Comparison of ENCODE assay signal across 32 cellular contexts in the genomic region with DNA sequence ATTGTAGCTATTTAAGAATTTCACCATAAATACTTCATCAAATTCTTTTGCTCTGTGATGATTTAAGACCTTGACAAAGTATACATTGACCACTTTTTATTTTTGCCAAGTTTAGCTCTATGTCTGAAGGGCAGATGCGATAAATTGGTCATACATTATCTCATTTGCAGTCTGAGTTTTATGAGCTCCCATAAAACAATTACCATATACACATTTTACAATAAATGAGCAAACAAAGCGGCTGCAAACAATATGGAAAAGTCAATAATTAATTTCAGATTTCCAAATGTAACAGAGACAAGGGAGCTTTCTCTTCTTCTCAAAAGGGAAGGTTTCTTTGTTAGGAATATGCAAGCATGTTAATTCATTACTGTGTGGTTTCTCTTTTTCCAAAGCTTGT. TPM values are rescaled to one million over a fixed set of nuclear protein-coding genes. Genes with fewer than 3 reads are reported as not detected.
"Had no signal": no experiment of that assay in that cellular context is flagged by ENCODE, and none has a peak within 500 bp of the region (broad histone marks: within the 10 kb centered on the region; RNA-seq: fewer than 3 reads in every experiment).

No MANE protein-coding gene starts in this region.

- H3K27ac Mint-ChIP-seq: activated CD8-positive, alpha-beta T cell treated with anti-CD3 and anti-CD28 coated beads for 36 hours; activated naive CD8-positive, alpha-beta T cell treated with anti-CD3 and anti-CD28 coated beads, Interleukin-2, amount 10 ng/mL, durations not matched to agents 7 days and 5 days; activated T-cell treated with anti-CD3 and anti-CD28 coated beads, Interleukin-2, amount 50 U/mL, for 72 hours had no signal

- H3K4me1 ChIP-seq: adrenal gland, Peyer's patch, SJCRH30 had no signal

- H3K4me3 Mint-ChIP-seq: activated CD8-positive, alpha-beta T cell treated with anti-CD3 and anti-CD28 coated beads for 36 hours; activated naive CD8-positive, alpha-beta T cell treated with anti-CD3 and anti-CD28 coated beads, Interleukin-2, amount 10 ng/mL, durations not matched to agents 7 days and 5 days; activated T-cell treated with anti-CD3 and anti-CD28 coated beads, Interleukin-2, amount 50 U/mL, for 72 hours had no signal

- H3K9me3 ChIP-seq: adrenal gland, MG63, Peyer's patch, SJCRH30 had no signal

- H3K27me3 ChIP-seq: adrenal gland, MG63, Peyer's patch, SJCRH30 had no signal

- H3K36me3 Mint-ChIP-seq: activated naive CD8-positive, alpha-beta T cell treated with anti-CD3 and anti-CD28 coated beads, Interleukin-2, amount 10 ng/mL, durations not matched to agents 7 days and 5 days had no signal

- H3K27me3 Mint-ChIP-seq: activated CD8-positive, alpha-beta T cell treated with anti-CD3 and anti-CD28 coated beads for 36 hours; activated naive CD8-positive, alpha-beta T cell treated with anti-CD3 and anti-CD28 coated beads, Interleukin-2, amount 10 ng/mL, durations not matched to agents 7 days and 5 days had no signal

- H3K9me2 ChIP-seq: SK-N-SH had no signal

- H3K4me2 ChIP-seq: SK-N-SH had no signal

- DNase-seq: activated CD4-positive, alpha-beta T cell treated with anti-CD3 and anti-CD28 coated beads for 4 hours; activated CD8-positive, alpha-beta memory T cell treated with anti-CD3 and anti-CD28 coated beads, Interleukin-2, amount 50 U/mL, for 4 hours; activated CD8-positive, alpha-beta T cell treated with anti-CD3 and anti-CD28 coated beads for 36 hours; activated naive CD4-positive, alpha-beta T cell treated with anti-CD3 and anti-CD28 coated beads, Interleukin-2, amount 50 U/mL, for 16 hours; activated naive CD8-positive, alpha-beta T cell treated with anti-CD3 and anti-CD28 coated beads, Interleukin-2, amount 10 ng/mL, durations not matched to agents 7 days and 5 days; activated T-cell treated with anti-CD3 and anti-CD28 coated beads, Interleukin-2, amount 50 U/mL, for 72 hours; adrenal gland; anterior cingulate cortex; central memory CD4-positive, alpha-beta T cell; IMR-90; KBM-7; MG63; MV-4-11; NCI-H1092 treated with DMSO at 0.1 percent for 48 hours; NCI-H1417 treated with DMSO at 0.1 percent for 48 hours; NCI-H1694; NCI-H2029 treated with DMSO at 0.1 percent for 48 hours; NCI-H2227 treated with DMSO at 0.1 percent for 48 hours; NCI-H446 treated with DMSO at 0.1 percent for 48 hours; NCI-H524 treated with DMSO at 0.1 percent for 48 hours; NK-92 treated with Interleukin-12 subunit alpha and Interleukin-12 subunit beta, amount 100 ng/mL, for 24 hours; Peyer's patch; Right ventricle myocardium superior; SJCRH30; SK-N-SH; T-helper 1 cell; WERI-Rb-1 had no signal

- H3K9ac ChIP-seq: SK-N-SH had no signal

- H3K4me1 Mint-ChIP-seq: activated naive CD8-positive, alpha-beta T cell treated with anti-CD3 and anti-CD28 coated beads, Interleukin-2, amount 10 ng/mL, durations not matched to agents 7 days and 5 days had no signal

- H3K27ac ChIP-seq: adrenal gland, Peyer's patch, RWPE1, SJCRH30, WERI-Rb-1 had no signal

- H3K4me3 ChIP-seq: adrenal gland, MG63, Peyer's patch, SJCRH30 had no signal

- H3K36me3 ChIP-seq: adrenal gland, MG63, Peyer's patch, SJCRH30, WERI-Rb-1 had no signal

- H3K9me3 Mint-ChIP-seq: activated T-cell treated with anti-CD3 and anti-CD28 coated beads, Interleukin-2, amount 50 U/mL, for 72 hours had no signal

RNA-seq across cellular contexts. Expression of a gene that starts 6.8 kb away (rescaled TPM):
- total RNA-seq: activated CD8-positive, alpha-beta T cell treated with anti-CD3 and anti-CD28 coated beads for 36 hours; activated naive CD8-positive, alpha-beta T cell treated with anti-CD3 and anti-CD28 coated beads, Interleukin-2, amount 10 ng/mL, durations not matched to agents 7 days and 5 days; activated T-cell treated with anti-CD3 and anti-CD28 coated beads, Interleukin-2, amount 50 U/mL, for 72 hours; adrenal gland; bronchial epithelial cell; chondrocyte; IMR-90; LHCN-M2; Peyer's patch; Right ventricle myocardium superior; SJCRH30; T-helper 2 cell treated with Interferon-gamma antibody and Interleukin-4, amounts not matched to agents 100 ng/mL and 5 ng/mL, for 36 hours had no signal
- polyA plus RNA-seq: adrenal gland, IMR-90, SK-N-SH had no signal
